ENCODE assay signal across 24 cellular contexts in genomic region chr19:7975037-7975436, GRCh38. TPM values are rescaled to one million over a fixed set of nuclear protein-coding genes. Genes with fewer than 3 reads are reported as not detected.
DNase-seq lines count a peak whose midpoint lies in the region; ATAC-seq and FAIRE-seq lines count a peak whose summit lies in the region.
"Had no signal": no experiment of that assay in that cellular context is flagged by ENCODE, and none has a peak within 500 bp of the region (broad histone marks: within the 10 kb centered on the region; RNA-seq: fewer than 3 reads in every experiment).

No MANE protein-coding gene starts in this region.

- DNase-seq in DMS79 treated with DMSO at 0.1 percent for 48 hours (lab: John Stamatoyannopoulos, UW) (peak; percentile 12), caudate nucleus (lab: John Stamatoyannopoulos, UW) (peak in 49 of 61 donors; percentile 2 to 88 (median 34)), left ventricle myocardium superior (peak; percentile 73), pons (ENCODE audit: low spot score) (peak; percentile 65), T1000 (lab: John Stamatoyannopoulos, UW) (no peak), NCI-H2029 (lab: John Stamatoyannopoulos, UW) (no peak), frontal cortex (ENCODE audit: low spot score in 2 of 2) (no peak), left colon (no peak)
- DNase-seq: activated B cell treated with CpG ODN at 0.5 μM for 24 hours; activated CD4-positive, alpha-beta memory T cell treated with anti-CD3 and anti-CD28 coated beads for 36 hours; Calu3; GOT3; islet precursor cell; mesendoderm; naive B cell; NCI-H1105 treated with DMSO at 0.1 percent for 48 hours; NCI-H2107; NCI-H526; T-helper 9 cell; uterus had no signal

- no peak for FAIRE-seq in frontal cortex (lab: Jason Lieb, UNC)
- FAIRE-seq: pancreas had no signal

- peak; percentile 74 for ATAC-seq in left ventricle myocardium superior
- ATAC-seq in left colon = no peak

- intact Hi-C loops in left ventricle myocardium superior (cut with micrococcal nuclease) = no loop called here
- intact Hi-C loops in left colon (cut with DNase I, micrococcal nuclease) = no loop called here

- H3K27ac ChIP-seq in caudate nucleus (ENCODE audit: low read depth, low read length) = no peak overlapping the region
- H3K27ac ChIP-seq: BLaER1, epithelial cell of prostate, pancreas, suprapubic skin, uterus had no signal

RNA-seq across cellular contexts. Expression of gene ELAVL1, which starts 30.4 kb away (rescaled TPM):
- total RNA-seq in left ventricle myocardium superior (53.3 TPM), frontal cortex (14.3 TPM), left colon (10 to 100 TPM; 49.2 to 61.4 TPM)

RNA-seq across cellular contexts. Expression of gene TIMM44, which starts 31.6 kb away (rescaled TPM):
- total RNA-seq in left ventricle myocardium superior = 115 TPM
- 26.9 TPM for total RNA-seq in frontal cortex
- total RNA-seq in left colon = 10 to 100 TPM; 54.1 to 69.1 TPM

RNA-seq across cellular contexts. Expression of gene CTXN1, which starts 49.1 kb away (rescaled TPM):
- 0.20 TPM for total RNA-seq in left ventricle myocardium superior
- 9.4 TPM for total RNA-seq in frontal cortex
- 1 to 10 TPM in 1 of 2 donors, under 1 TPM in 1; 0.61 to 5.1 TPM for total RNA-seq in left colon
- total RNA-seq: activated B cell treated with CpG ODN at 0.5 μM for 24 hours had no signal

RNA-seq across cellular contexts. Expression of gene SNAPC2, which starts 54.9 kb away (rescaled TPM):
- total RNA-seq in left ventricle myocardium superior (9.7 TPM), frontal cortex (4.9 TPM), left colon (10 to 100 TPM; 10.6 to 17.7 TPM)

Comparison
In these comparisons a context has a peak if more than half of its experiments do, and no peak if none do; other contexts are left out.
1. DNase-seq: peak in DMS79 treated with DMSO at 0.1 percent for 48 hours (single experiment), caudate nucleus (49 of 61), left ventricle myocardium superior (single experiment) and pons (single experiment); none in T1000 (single experiment), NCI-H2029 (single experiment), frontal cortex (0 of 2) and left colon (0 of 2).